ENCODE assay signal across 34 cellular contexts in the genomic region with DNA sequence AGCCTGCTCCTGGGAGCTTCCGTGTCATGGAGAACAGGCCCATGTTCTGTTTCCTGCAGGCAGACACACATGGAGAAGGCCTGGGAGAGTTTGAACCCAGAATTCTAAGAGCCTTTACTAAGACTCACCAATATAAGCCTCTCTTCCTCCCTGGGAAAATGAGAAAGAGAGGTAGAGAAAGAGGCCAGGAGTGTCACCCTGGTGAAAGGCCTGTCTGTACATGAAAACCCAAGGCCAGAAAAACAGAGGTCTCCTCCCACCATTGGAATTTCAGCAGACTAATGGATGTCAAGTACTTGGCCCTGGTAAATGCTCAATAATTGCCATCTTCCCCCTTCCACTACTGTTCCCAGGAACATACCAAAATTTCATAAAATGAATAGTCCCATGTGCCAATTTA.
"Had no signal": no experiment of that assay in that cellular context is flagged by ENCODE, and none has a peak within 500 bp of the region (broad histone marks: within the 10 kb centered on the region; RNA-seq: fewer than 3 reads in every experiment).

No MANE protein-coding gene starts in this region.

- FAIRE-seq: astrocyte, TTC549 had no signal

- DNase-seq: activated CD4-positive, alpha-beta T cell treated with anti-CD3 and anti-CD28 coated beads, Interleukin-2, amount 10 ng/mL, durations not matched to agents 24 days and 14 days; activated CD4-positive, alpha-beta T cell treated with anti-CD3 and anti-CD28 coated beads, Interleukin-2, amount 50 U/mL, for 4 hours; activated CD8-positive, alpha-beta T cell treated with anti-CD3 and anti-CD28 coated beads for 36 hours; activated effector memory CD4-positive, alpha-beta T cell treated with anti-CD3 and anti-CD28 coated beads, Interleukin-2, amount 50 U/mL, for 16 hours; activated naive CD4-positive, alpha-beta T cell; activated naive CD8-positive, alpha-beta T cell treated with anti-CD3 and anti-CD28 coated beads, Interleukin-2, amount 10 ng/mL, durations not matched to agents 7 days and 5 days; activated T-cell treated with anti-CD3 and anti-CD28 coated beads, Interleukin-2, amount 50 U/mL, for 1 hour; activated T-cell treated with anti-CD3 and anti-CD28 coated beads, Interleukin-2, amount 50 U/mL, for 72 hours; amygdala; body of pancreas; NCI-H1105 treated with DMSO at 0.1 percent for 48 hours; NCI-H1436; NCI-H1694; NCI-H1930; NCI-H2081 treated with DMSO at 0.1 percent for 48 hours; NCI-H2171; NCI-H510A; NCI-H526; NCI-H748 treated with DMSO at 0.1 percent for 48 hours; NK-92 treated with Interleukin-12 subunit alpha and Interleukin-12 subunit beta, amount 100 ng/mL, for 24 hours; PC-3; Peyer's patch; RPMI8226; SHP77 treated with DMSO at 0.1 percent for 48 hours; SK-N-SH had no signal

- ATAC-seq: activated CD8-positive, alpha-beta T cell treated with anti-CD3 and anti-CD28 coated beads for 36 hours; activated T-cell treated with anti-CD3 and anti-CD28 coated beads, Interleukin-2, amount 50 U/mL, for 72 hours; activated T-helper 17 cell treated with anti-CD3 and anti-CD28 coated beads, Interleukin-2, amount 50 U/mL, for 72 hours; body of pancreas; PC-3 had no signal

- H3K36me3 ChIP-seq: breast epithelium, Peyer's patch, SJSA1 had no signal

- H3K4me3 Mint-ChIP-seq: activated CD4-positive, alpha-beta T cell treated with anti-CD3 and anti-CD28 coated beads, Interleukin-2, amount 10 ng/mL, durations not matched to agents 24 days and 14 days; activated CD8-positive, alpha-beta T cell treated with anti-CD3 and anti-CD28 coated beads for 36 hours; activated naive CD4-positive, alpha-beta T cell treated with anti-CD3 and anti-CD28 coated beads, Interleukin-2, amount 50 U/mL, for 24 hours; activated naive CD8-positive, alpha-beta T cell treated with anti-CD3 and anti-CD28 coated beads, Interleukin-2, amount 10 ng/mL, durations not matched to agents 7 days and 5 days; activated T-cell treated with anti-CD3 and anti-CD28 coated beads, Interleukin-2, amount 50 U/mL, for 72 hours; activated T-helper 17 cell treated with anti-CD3 and anti-CD28 coated beads, Interleukin-2, amount 50 U/mL, for 72 hours; T-helper 1 cell treated with Interleukin-12 subunit alpha and Interleukin-12 subunit beta and Interleukin-4 antibody, amounts not matched to agents 30 μg/mL and 1 μg/mL, for 36 hours; T-helper 2 cell treated with Interferon-gamma antibody and Interleukin-4, amounts not matched to agents 5 μg/mL and 100 μg/mL, for 36 hours had no signal

- H3K27me3 ChIP-seq: body of pancreas, breast epithelium, Peyer's patch, SJSA1 had no signal

- H3K27ac Mint-ChIP-seq: activated CD4-positive, alpha-beta T cell treated with anti-CD3 and anti-CD28 coated beads, Interleukin-2, amount 10 ng/mL, durations not matched to agents 24 days and 14 days; activated CD8-positive, alpha-beta T cell treated with anti-CD3 and anti-CD28 coated beads for 36 hours; activated naive CD4-positive, alpha-beta T cell treated with anti-CD3 and anti-CD28 coated beads, Interleukin-2, amount 50 U/mL, for 24 hours; activated naive CD8-positive, alpha-beta T cell treated with anti-CD3 and anti-CD28 coated beads, Interleukin-2, amount 10 ng/mL, durations not matched to agents 7 days and 5 days; activated T-cell treated with anti-CD3 and anti-CD28 coated beads, Interleukin-2, amount 50 U/mL, for 72 hours; activated T-helper 17 cell treated with anti-CD3 and anti-CD28 coated beads, Interleukin-2, amount 50 U/mL, for 72 hours; T-helper 1 cell treated with Interleukin-12 subunit alpha and Interleukin-12 subunit beta and Interleukin-4 antibody, amounts not matched to agents 30 μg/mL and 1 μg/mL, for 36 hours; T-helper 2 cell treated with Interferon-gamma antibody and Interleukin-4, amounts not matched to agents 5 μg/mL and 100 μg/mL, for 36 hours had no signal

- H3K4me3 ChIP-seq: body of pancreas, breast epithelium, Peyer's patch, SJSA1 had no signal

- H3K9me3 Mint-ChIP-seq: activated CD4-positive, alpha-beta T cell treated with anti-CD3 and anti-CD28 coated beads, Interleukin-2, amount 10 ng/mL, durations not matched to agents 24 days and 14 days; activated CD8-positive, alpha-beta T cell treated with anti-CD3 and anti-CD28 coated beads for 36 hours; activated naive CD4-positive, alpha-beta T cell treated with anti-CD3 and anti-CD28 coated beads, Interleukin-2, amount 50 U/mL, for 24 hours; activated naive CD8-positive, alpha-beta T cell treated with anti-CD3 and anti-CD28 coated beads, Interleukin-2, amount 10 ng/mL, durations not matched to agents 7 days and 5 days; activated T-cell treated with anti-CD3 and anti-CD28 coated beads, Interleukin-2, amount 50 U/mL, for 72 hours; activated T-helper 17 cell treated with anti-CD3 and anti-CD28 coated beads, Interleukin-2, amount 50 U/mL, for 72 hours; T-helper 1 cell treated with Interleukin-12 subunit alpha and Interleukin-12 subunit beta and Interleukin-4 antibody, amounts not matched to agents 30 μg/mL and 1 μg/mL, for 36 hours; T-helper 2 cell treated with Interferon-gamma antibody and Interleukin-4, amounts not matched to agents 5 μg/mL and 100 μg/mL, for 36 hours had no signal

- H3K27ac ChIP-seq: body of pancreas, breast epithelium, KMS-11, Peyer's patch, SJSA1 had no signal

- H3K4me1 Mint-ChIP-seq: activated CD4-positive, alpha-beta T cell treated with anti-CD3 and anti-CD28 coated beads, Interleukin-2, amount 10 ng/mL, durations not matched to agents 24 days and 14 days; activated naive CD4-positive, alpha-beta T cell treated with anti-CD3 and anti-CD28 coated beads, Interleukin-2, amount 50 U/mL, for 24 hours; activated naive CD8-positive, alpha-beta T cell treated with anti-CD3 and anti-CD28 coated beads, Interleukin-2, amount 10 ng/mL, durations not matched to agents 7 days and 5 days; activated T-helper 17 cell treated with anti-CD3 and anti-CD28 coated beads, Interleukin-2, amount 50 U/mL, for 72 hours had no signal

- H3K36me3 Mint-ChIP-seq: activated naive CD4-positive, alpha-beta T cell treated with anti-CD3 and anti-CD28 coated beads, Interleukin-2, amount 50 U/mL, for 24 hours; activated naive CD8-positive, alpha-beta T cell treated with anti-CD3 and anti-CD28 coated beads, Interleukin-2, amount 10 ng/mL, durations not matched to agents 7 days and 5 days had no signal
